Comparison of ENCODE assay signal across 10 cellular contexts in genomic region chr14:61866932-61867920, GRCh38. TPM values are rescaled to one million over a fixed set of nuclear protein-coding genes. Genes with fewer than 3 reads are reported as not detected.
DNase-seq lines count a peak whose midpoint lies in the region; ATAC-seq and TF ChIP-seq lines count a peak whose summit lies in the region.
"Had no signal": no experiment of that assay in that cellular context is flagged by ENCODE, and none has a peak within 500 bp of the region (broad histone marks: within the 10 kb centered on the region; RNA-seq: fewer than 3 reads in every experiment).

No MANE protein-coding gene starts in this region.

- ATAC-seq in GM19372 (IDR thresholded peaks at IDR 0.05; ENCODE audit: low read depth, unreplicated experiment) (peak; percentile 96), HG03039 (IDR thresholded peaks at IDR 0.05; ENCODE audit: unreplicated experiment) (peak; percentile 89)

- no peak for TF ChIP-seq CTCF in progenitor cell of endocrine pancreas (IDR thresholded peaks at IDR 0.05; ENCODE audit: unreplicated experiment)

- H3K27me3 Mint-ChIP-seq in progenitor cell of endocrine pancreas = no peaks in the 10 kb centered on the region

- H3K4me1 Mint-ChIP-seq in progenitor cell of endocrine pancreas (ENCODE audit: low read depth) = no peaks in the 10 kb centered on the region

- no peak overlapping the region for H3K4me3 Mint-ChIP-seq in progenitor cell of endocrine pancreas (ENCODE audit: low read depth)

- peaks cover 11% of the 10 kb centered on the region for H3K36me3 Mint-ChIP-seq in progenitor cell of endocrine pancreas (ENCODE audit: insufficient read depth)

- no peak for TF ChIP-seq POLR2A in erythroblast (IDR thresholded peaks at IDR 0.05; ENCODE audit: low read length)

- peak; percentile 79 for DNase-seq in CD1c-positive myeloid dendritic cell (ENCODE audit: extremely low spot score)
- peak; percentile 91 for DNase-seq in NOMO-1 treated with DMSO at 0.1 percent for 48 hours (lab: John Stamatoyannopoulos, UW; ENCODE audit: unreplicated experiment)
- DNase-seq in RKO (ENCODE audit: low spot score) = no peak
- DNase-seq in stimulated activated CD4-positive, alpha-beta T cell treated with anti-CD3 and anti-CD28 coated beads, Interleukin-12 subunit alpha, Interleukin-12 subunit beta, amount 100 ng/mL, for 4 hours = no peak
- DNase-seq in progenitor cell of endocrine pancreas (ENCODE audit: low spot score, unreplicated experiment) = no peak
- DNase-seq in erythroblast (lab: John Stamatoyannopoulos, UW) = no peak
- DNase-seq: activated effector memory CD4-positive, alpha-beta T cell treated with Interleukin-2 at 50 U/mL for 16 hours; Peyer's patch had no signal

- peaks cover 36% of the 10 kb centered on the region for H3K9me3 Mint-ChIP-seq in progenitor cell of endocrine pancreas (ENCODE audit: low read depth)

- H3K27ac Mint-ChIP-seq in progenitor cell of endocrine pancreas = no peak overlapping the region

RNA-seq across cellular contexts. Expression of gene SYT16, which starts 54.7 kb away (rescaled TPM):
- total RNA-seq in progenitor cell of endocrine pancreas = 1.1 and 1.5 TPM in 2 replicates

Comparison
In these comparisons a context has a peak if more than half of its experiments do, and no peak if none do; other contexts are left out.
1. DNase-seq: peak in CD1c-positive myeloid dendritic cell (single experiment) and NOMO-1 treated with DMSO at 0.1 percent for 48 hours (single experiment); none in RKO (single experiment), stimulated activated CD4-positive, alpha-beta T cell treated with anti-CD3 and anti-CD28 coated beads, Interleukin-12 subunit alpha, Interleukin-12 subunit beta, amount 100 ng/mL, for 4 hours (single experiment), progenitor cell of endocrine pancreas (single experiment) and erythroblast (0 of 2).